ENCODE assay signal across 1 cellular context in the genomic region with DNA sequence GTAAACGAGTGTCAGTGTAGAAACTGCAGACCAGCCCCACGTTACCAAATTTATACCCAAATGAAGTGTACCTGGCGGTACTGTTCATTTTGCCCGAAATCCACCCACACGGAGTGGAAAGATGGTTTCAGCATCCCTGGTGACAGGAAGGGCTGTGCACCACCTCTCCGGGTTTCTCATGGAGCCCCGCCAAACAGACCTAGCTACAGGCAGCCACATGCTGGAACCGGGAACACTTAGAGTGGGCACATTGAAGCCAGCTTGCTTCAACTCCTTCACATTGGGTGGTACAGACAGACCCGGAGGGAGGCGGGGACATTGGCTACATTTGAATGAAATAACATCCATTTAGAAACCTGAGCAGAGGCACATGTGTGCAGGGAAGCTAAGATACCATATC.
TF ChIP-seq lines count a peak whose summit lies in the region.

No MANE protein-coding gene starts in this region.

TF ChIP-seq in SK-N-SH treated with all-trans-retinoic acid at 6 μM for 48 hours, 23 proteins besides CTCF, POLR2A, EP300 and RAD21 (continued from another document):
- TF ChIP-seq RARB (CRISPR knock-in tag; IDR thresholded peaks at IDR 0.05), result no peak
- TF ChIP-seq, protein P1, sequence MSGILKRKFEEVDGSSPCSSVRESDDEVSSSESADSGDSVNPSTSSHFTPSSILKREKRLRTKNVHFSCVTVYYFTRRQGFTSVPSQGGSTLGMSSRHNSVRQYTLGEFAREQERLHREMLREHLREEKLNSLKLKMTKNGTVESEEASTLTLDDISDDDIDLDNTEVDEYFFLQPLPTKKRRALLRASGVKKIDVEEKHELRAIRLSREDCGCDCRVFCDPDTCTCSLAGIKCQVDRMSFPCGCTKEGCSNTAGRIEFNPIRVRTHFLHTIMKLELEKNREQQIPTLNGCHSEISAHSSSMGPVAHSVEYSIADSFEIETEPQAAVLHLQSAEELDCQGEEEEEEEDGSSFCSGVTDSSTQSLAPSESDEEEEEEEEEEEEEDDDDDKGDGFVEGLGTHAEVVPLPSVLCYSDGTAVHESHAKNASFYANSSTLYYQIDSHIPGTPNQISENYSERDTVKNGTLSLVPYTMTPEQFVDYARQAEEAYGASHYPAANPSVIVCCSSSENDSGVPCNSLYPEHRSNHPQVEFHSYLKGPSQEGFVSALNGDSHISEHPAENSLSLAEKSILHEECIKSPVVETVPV (CRISPR knock-in tag; IDR thresholded peaks at IDR 0.05), result no peak
- TF ChIP-seq ZNF70 (CRISPR knock-in tag; IDR thresholded peaks at IDR 0.05), result no peak
- no peak for TF ChIP-seq ZFP30 (CRISPR knock-in tag; IDR thresholded peaks at IDR 0.05)
